Comparison of ENCODE assay signal across 10 cellular contexts in genomic region chr6:110980648-110981047, GRCh38. TPM values are rescaled to one million over a fixed set of nuclear protein-coding genes. Genes with fewer than 3 reads are reported as not detected.
DNase-seq lines count a peak whose midpoint lies in the region; ATAC-seq, FAIRE-seq and TF ChIP-seq lines count a peak whose summit lies in the region.
"Had no signal": no experiment of that assay in that cellular context is flagged by ENCODE, and none has a peak within 500 bp of the region (broad histone marks: within the 10 kb centered on the region; RNA-seq: fewer than 3 reads in every experiment).

No MANE protein-coding gene starts in this region.

- intact Hi-C loops in HepG2 (cut with micrococcal nuclease; ENCODE audit: unreplicated experiment) (loop anchor here (1.0 kb wide), 1 partner anchor 22 kb away; the partner anchor contains the start of gene GTF3C6), right lobe of liver (cut with DNase I) (no loop called here), upper lobe of right lung (cut with DNase I) (no loop called here)

- no peak for FAIRE-seq in HepG2 (lab: Jason Lieb, UNC)

- no peaks in the 10 kb centered on the region for H4K20me1 ChIP-seq in HepG2 (ENCODE audit: insufficient read depth, low read length)

- DNase-seq in HepG2 (ENCODE audit: low spot score) (no peak), right lobe of liver (no peak), upper lobe of right lung (no peak), NCI-H187 (lab: John Stamatoyannopoulos, UW) (no peak), NCI-H1092 (lab: John Stamatoyannopoulos, UW) (no peak)
- no peak for DNase-seq in activated CD8-positive, alpha-beta T cell treated with anti-CD3 and anti-CD28 coated beads, Interleukin-2, amount 10 ng/mL, durations not matched to agents 7 days and 5 days
- DNase-seq: heart left ventricle, NCI-H1048 had no signal

- BruUV-seq in HepG2 (replicated peaks; lab: Mats Ljungman, UMichigan), result no TSS peak

- in situ Hi-C loops in HepG2 (cut with HindIII; ENCODE audit: extremely low pct_ligation_motif_present, low pct_unique_long_range_greater_than_20kb), result loop anchor here (25.0 kb wide), 1 partner anchor 293 kb away; no protein-coding TSS in a partner anchor

- TF ChIP-seq EP300 in HepG2 (IDR thresholded peaks at IDR 0.05; ENCODE audit: low read depth in 2 of 2, low read length in 2 of 2), result no peak
- TF ChIP-seq EP300 in HepG2 (CRISPR knock-in tag; IDR thresholded peaks at IDR 0.05; ENCODE audit: borderline replicate concordance), result no peak

- peak overlapping the region; percentile 97 for H3K4me3 Mint-ChIP-seq in activated CD8-positive, alpha-beta T cell treated with anti-CD3 and anti-CD28 coated beads, Interleukin-2, amount 10 ng/mL, durations not matched to agents 7 days and 5 days

- no peak for ATAC-seq in HepG2
- no peak for ATAC-seq in right lobe of liver
- ATAC-seq in activated CD8-positive, alpha-beta T cell treated with anti-CD3 and anti-CD28 coated beads, Interleukin-2, amount 10 ng/mL, durations not matched to agents 7 days and 5 days, result no peak
- no peak for ATAC-seq in upper lobe of right lung
- no peak for ATAC-seq in HG03521 (IDR thresholded peaks at IDR 0.05; ENCODE audit: unreplicated experiment)

- H3K4me2 ChIP-seq in HepG2 (ENCODE audit: low read depth, low read length), result peak overlapping the region; percentile 79

- 99% methylated on average over 9 of the region's 9 CpGs for WGBS in HepG2 (ENCODE audit: low lambda C conversion rate)
- 97% methylated on average over 9 of the region's 9 CpGs for WGBS in right lobe of liver (ENCODE audit: insufficient coverage, low coverage, low lambda C conversion rate, missing lambda C conversion rate)

- CTCF ChIA-PET in HepG2 (lab: Yijun Ruan, JAX; ENCODE audit: low intra/inter-chr PET ratio, low total read pairs), result no interaction called here
- CTCF ChIA-PET in activated CD8-positive, alpha-beta T cell treated with anti-CD3 and anti-CD28 coated beads, Interleukin-2, amount 10 ng/mL, durations not matched to agents 7 days and 5 days (lab: Charles Lee), result interaction anchor here (1.0 kb wide), 1 partner anchor 104 kb away, joined by 3 read pairs; no protein-coding TSS in a partner anchor

- H3K27ac ChIP-seq in HepG2 (ENCODE audit: extremely low read length, insufficient read depth, low read length) (no peak overlapping the region), right lobe of liver (no peak overlapping the region), iPS-18a (ENCODE audit: low read length) (no peak overlapping the region), upper lobe of right lung (no peak overlapping the region)

- peak overlapping the region; percentile 74 to 85 (median 82); a peak in 5 of 6 replicates for H3K4me3 ChIP-seq in HepG2 (replicated peaks in 1 of 3; ENCODE audit: insufficient read depth in 1 of 3, low read depth in 2 of 3, low read length in 3 of 3)
- H3K4me3 ChIP-seq in right lobe of liver, result no peak overlapping the region
- H3K4me3 ChIP-seq in iPS-18a (ENCODE audit: low read length), result peak overlapping the region; percentile 95
- peak overlapping the region; percentile 92 for H3K4me3 ChIP-seq in upper lobe of right lung

- no peak overlapping the region for H2AFZ ChIP-seq in HepG2 (ENCODE audit: low read length)

- TF ChIP-seq POLR2A in HepG2 (IDR thresholded peaks at IDR 0.05; ENCODE audit: insufficient read depth in 1 of 2, low read depth in 2 of 2, low read length in 2 of 2) (no peak), right lobe of liver (IDR thresholded peaks at IDR 0.05) (no peak)

- TF ChIP-seq RAD21 in HepG2 (CRISPR knock-in tag; IDR thresholded peaks at IDR 0.05), result no peak

- H3K9me3 Mint-ChIP-seq in activated CD8-positive, alpha-beta T cell treated with anti-CD3 and anti-CD28 coated beads, Interleukin-2, amount 10 ng/mL, durations not matched to agents 7 days and 5 days (ENCODE audit: insufficient read depth), result no peaks in the 10 kb centered on the region

- TF ChIP-seq CTCF in HepG2 (CRISPR knock-in tag; IDR thresholded peaks at IDR 0.05), result no peak
- no peak for TF ChIP-seq CTCF in right lobe of liver (IDR thresholded peaks at IDR 0.05)
- no peak for TF ChIP-seq CTCF in upper lobe of right lung (IDR thresholded peaks at IDR 0.05)

- H3K9ac ChIP-seq in HepG2 (ENCODE audit: insufficient read depth, low read depth, low read length), result peak overlapping the region; percentile 90; the same call in 1 of the 2 replicates
- H3K9ac ChIP-seq in iPS-18a (ENCODE audit: low read length), result no peak overlapping the region

- POLR2A ChIA-PET in HepG2 (lab: Yijun Ruan, JAX), result interaction anchor here (1.4 kb wide), 1 partner anchor 22 kb away, joined by 4 read pairs; the partner anchor contains the start of gene GTF3C6
- POLR2A ChIA-PET in activated CD8-positive, alpha-beta T cell treated with anti-CD3 and anti-CD28 coated beads, Interleukin-2, amount 10 ng/mL, durations not matched to agents 7 days and 5 days (lab: Charles Lee), result no interaction called here

- H3K4me1 ChIP-seq in HepG2 (ENCODE audit: insufficient read depth, low read length) (peaks cover 50% of the 10 kb centered on the region), right lobe of liver (peaks cover 0 to 9% (median 0%) of the 10 kb centered on the region in 4 donors), iPS-18a (ENCODE audit: control insufficient read depth, low read depth, low read length) (peaks cover 6% of the 10 kb centered on the region), upper lobe of right lung (peaks cover 15% of the 10 kb centered on the region)

- H3K27me3 ChIP-seq in HepG2 (ENCODE audit: control insufficient read depth in 1 of 2, insufficient read depth in 2 of 2, low read length in 2 of 2) (no peaks in the 10 kb centered on the region; a peak in 1 of 5 replicates), right lobe of liver (no peaks in the 10 kb centered on the region), iPS-18a (ENCODE audit: control insufficient read depth, insufficient read depth, low read length) (no peaks in the 10 kb centered on the region), upper lobe of right lung (no peaks in the 10 kb centered on the region)
- H3K27me3 ChIP-seq: heart left ventricle had no signal

- H3K27ac Mint-ChIP-seq in activated CD8-positive, alpha-beta T cell treated with anti-CD3 and anti-CD28 coated beads, Interleukin-2, amount 10 ng/mL, durations not matched to agents 7 days and 5 days, result peak overlapping the region; percentile 99

- no peaks in the 10 kb centered on the region for H3K9me3 ChIP-seq in HepG2 (ENCODE audit: low read length)
- no peaks in the 10 kb centered on the region for H3K9me3 ChIP-seq in right lobe of liver
- no peaks in the 10 kb centered on the region for H3K9me3 ChIP-seq in iPS-18a (ENCODE audit: control insufficient read depth, low read depth, low read length)
- no peaks in the 10 kb centered on the region for H3K9me3 ChIP-seq in upper lobe of right lung
- H3K9me3 ChIP-seq: heart left ventricle had no signal

- peaks cover 0 to 10% of the 10 kb centered on the region in 2 experiments; a peak in 3 of 5 replicates for H3K36me3 ChIP-seq in HepG2 (replicated peaks in 1 of 2; ENCODE audit: control insufficient read depth in 1 of 2, insufficient read depth in 2 of 2, low read length in 2 of 2)
- peaks cover 0 to 10% (median 3%) of the 10 kb centered on the region in 4 donors for H3K36me3 ChIP-seq in right lobe of liver
- H3K36me3 ChIP-seq in iPS-18a (ENCODE audit: control insufficient read depth, low read depth, low read length), result peaks cover 10% of the 10 kb centered on the region
- H3K36me3 ChIP-seq in upper lobe of right lung, result peaks cover 7% of the 10 kb centered on the region

- peaks cover 32% of the 10 kb centered on the region for H3K4me1 Mint-ChIP-seq in activated CD8-positive, alpha-beta T cell treated with anti-CD3 and anti-CD28 coated beads, Interleukin-2, amount 10 ng/mL, durations not matched to agents 7 days and 5 days (ENCODE audit: low read depth)

- H3K27me3 Mint-ChIP-seq in activated CD8-positive, alpha-beta T cell treated with anti-CD3 and anti-CD28 coated beads, Interleukin-2, amount 10 ng/mL, durations not matched to agents 7 days and 5 days (ENCODE audit: low read depth), result no peaks in the 10 kb centered on the region

- peaks cover 41% of the 10 kb centered on the region for H3K79me2 ChIP-seq in HepG2 (ENCODE audit: insufficient read depth, low read length)

- peaks cover 28% of the 10 kb centered on the region for H3K36me3 Mint-ChIP-seq in activated CD8-positive, alpha-beta T cell treated with anti-CD3 and anti-CD28 coated beads, Interleukin-2, amount 10 ng/mL, durations not matched to agents 7 days and 5 days (ENCODE audit: low read depth)

RNA-seq across cellular contexts. Expression of gene RPF2, which starts 1.2 kb away (rescaled TPM):
- total RNA-seq in HepG2 (2016; rRNA removed; fragmentation: Illumina TruSeq; extraction: Trizol), result 45.6 and 70.4 TPM in 2 replicates
- total RNA-seq in HepG2 (2016; cell fraction: cytosol; rRNA removed; fragmentation: Illumina TruSeq; extraction: Trizol; ENCODE audit: low read depth), result 7.5 and 10.3 TPM in 2 replicates
- total RNA-seq in HepG2 (2016; cell fraction: insoluble cytoplasmic fraction; rRNA removed; fragmentation: Illumina TruSeq; extraction: Trizol), result 46.1 and 74.5 TPM in 2 replicates
- 12.2 and 13.3 TPM in 2 replicates for total RNA-seq in HepG2 (2016; cell fraction: membrane; rRNA removed; fragmentation: Illumina TruSeq; extraction: Trizol)
- total RNA-seq in HepG2 (2016; cell fraction: nucleus; rRNA removed; fragmentation: Illumina TruSeq; extraction: Trizol), result 25.9 and 26.1 TPM in 2 replicates
- polyA plus RNA-seq in HepG2 (2011; rRNA removed), result 18.4 and 25.1 TPM in 2 replicates
- 9.2 and 16.9 TPM in 2 replicates for polyA plus RNA-seq in HepG2 (2011; cell fraction: cytosol; rRNA removed)
- polyA plus RNA-seq in HepG2 (2011; cell fraction: nucleus; rRNA removed), result 4.1 and 5.4 TPM in 2 replicates
- polyA plus RNA-seq in HepG2 (2012), result 31.2 and 39.1 TPM in 2 replicates
- polyA plus RNA-seq in HepG2 (2016; cell fraction: cytosol; fragmentation: Illumina TruSeq; extraction: Trizol; ENCODE audit: low read depth), result 7.0 TPM in 2 replicates
- polyA plus RNA-seq in HepG2 (2016; cell fraction: insoluble cytoplasmic fraction; fragmentation: Illumina TruSeq; extraction: Trizol; ENCODE audit: low read depth), result 82.3 and 82.7 TPM in 2 replicates
- polyA plus RNA-seq in HepG2 (2016; cell fraction: membrane; fragmentation: Illumina TruSeq; extraction: Trizol; ENCODE audit: low read depth), result 8.1 and 10.1 TPM in 2 replicates
- polyA plus RNA-seq in HepG2 (2016; cell fraction: nucleus; fragmentation: Illumina TruSeq; extraction: Trizol; ENCODE audit: insufficient read depth, low read depth), result 33.0 and 37.1 TPM in 2 replicates
- 7.1 and 8.2 TPM in 2 replicates for polyA minus RNA-seq in HepG2 (2011; rRNA and poly(A)+ RNA removed; ENCODE audit: low replicate concordance)
- 11.4 and 13.3 TPM in 2 replicates for polyA minus RNA-seq in HepG2 (2011; cell fraction: cytosol; rRNA and poly(A)+ RNA removed)
- 25.5 and 25.9 TPM in 2 replicates for polyA minus RNA-seq in HepG2 (2011; cell fraction: nucleus; rRNA and poly(A)+ RNA removed)
- total RNA-seq in right lobe of liver, result 10 to 100 TPM; 11.2 to 30.1 (median 20.3) TPM
- 10 to 100 TPM; 28.2 to 30.2 TPM for total RNA-seq in activated CD8-positive, alpha-beta T cell treated with anti-CD3 and anti-CD28 coated beads, Interleukin-2, amount 10 ng/mL, durations not matched to agents 7 days and 5 days
- total RNA-seq in upper lobe of right lung, result 22.3 TPM

RNA-seq across cellular contexts. Expression of gene GTF3C6, which starts 22.1 kb away (rescaled TPM):
- total RNA-seq in HepG2 (2016; rRNA removed; fragmentation: Illumina TruSeq; extraction: Trizol), result 160 and 195 TPM in 2 replicates
- total RNA-seq in HepG2 (2016; cell fraction: cytosol; rRNA removed; fragmentation: Illumina TruSeq; extraction: Trizol; ENCODE audit: low read depth), result 144 and 180 TPM in 2 replicates
- total RNA-seq in HepG2 (2016; cell fraction: insoluble cytoplasmic fraction; rRNA removed; fragmentation: Illumina TruSeq; extraction: Trizol), result 161 and 199 TPM in 2 replicates
- 230 and 276 TPM in 2 replicates for total RNA-seq in HepG2 (2016; cell fraction: membrane; rRNA removed; fragmentation: Illumina TruSeq; extraction: Trizol)
- 55.6 and 59.8 TPM in 2 replicates for total RNA-seq in HepG2 (2016; cell fraction: nucleus; rRNA removed; fragmentation: Illumina TruSeq; extraction: Trizol)
- 19.3 and 21.6 TPM in 2 replicates for polyA plus RNA-seq in HepG2 (2011; rRNA removed)
- 12.0 and 21.0 TPM in 2 replicates for polyA plus RNA-seq in HepG2 (2011; cell fraction: cytosol; rRNA removed)
- 4.4 and 8.4 TPM in 2 replicates for polyA plus RNA-seq in HepG2 (2011; cell fraction: nucleus; rRNA removed)
- 77.9 and 114 TPM in 2 replicates for polyA plus RNA-seq in HepG2 (2012)
- polyA plus RNA-seq in HepG2 (2016; cell fraction: cytosol; fragmentation: Illumina TruSeq; extraction: Trizol; ENCODE audit: low read depth), result 218 and 250 TPM in 2 replicates
- polyA plus RNA-seq in HepG2 (2016; cell fraction: insoluble cytoplasmic fraction; fragmentation: Illumina TruSeq; extraction: Trizol; ENCODE audit: low read depth), result 229 and 233 TPM in 2 replicates
- 267 and 309 TPM in 2 replicates for polyA plus RNA-seq in HepG2 (2016; cell fraction: membrane; fragmentation: Illumina TruSeq; extraction: Trizol; ENCODE audit: low read depth)
- 100 and 108 TPM in 2 replicates for polyA plus RNA-seq in HepG2 (2016; cell fraction: nucleus; fragmentation: Illumina TruSeq; extraction: Trizol; ENCODE audit: insufficient read depth, low read depth)
- 1.5 and 1.7 TPM in 2 replicates for polyA minus RNA-seq in HepG2 (2011; rRNA and poly(A)+ RNA removed; ENCODE audit: low replicate concordance)
- 16.9 and 21.8 TPM in 2 replicates for polyA minus RNA-seq in HepG2 (2011; cell fraction: cytosol; rRNA and poly(A)+ RNA removed)
- polyA minus RNA-seq in HepG2 (2011; cell fraction: nucleus; rRNA and poly(A)+ RNA removed), result 12.1 and 14.3 TPM in 2 replicates
- 10 to 100 TPM; 21.2 to 47.7 (median 30.8) TPM for total RNA-seq in right lobe of liver
- 10 to 100 TPM; 93.9 to 99.8 TPM for total RNA-seq in activated CD8-positive, alpha-beta T cell treated with anti-CD3 and anti-CD28 coated beads, Interleukin-2, amount 10 ng/mL, durations not matched to agents 7 days and 5 days
- total RNA-seq in upper lobe of right lung, result 47.5 TPM

Comparison
In these comparisons a context has a peak if more than half of its experiments do, and no peak if none do; other contexts are left out.
1. H3K4me3 ChIP-seq: peak in HepG2 (3 of 3), iPS-18a (single experiment) and upper lobe of right lung (single experiment); none in right lobe of liver (0 of 3).